ENCODE assay signal across 17 cellular contexts in the genomic region with DNA sequence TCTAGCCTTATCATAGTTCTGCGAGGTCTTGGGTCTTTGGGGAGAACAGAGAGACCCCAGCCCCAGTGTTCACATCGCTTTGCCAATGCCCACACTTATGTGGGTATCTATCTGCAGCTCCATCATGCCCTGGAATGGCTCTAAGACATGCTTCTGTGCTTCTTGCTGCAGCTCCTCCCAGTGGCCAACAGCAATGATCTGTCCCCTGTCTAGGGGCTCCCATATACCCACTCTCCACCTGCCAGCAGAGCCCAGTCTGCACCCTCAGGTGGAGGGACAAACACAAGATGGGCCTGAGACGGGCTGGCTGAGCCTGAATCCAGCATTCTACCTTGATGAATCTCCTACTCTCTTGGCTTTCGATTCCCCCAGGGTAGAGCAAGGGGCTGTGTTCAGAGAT. TPM values are rescaled to one million over a fixed set of nuclear protein-coding genes. Genes with fewer than 3 reads are reported as not detected.
DNase-seq lines count a peak whose midpoint lies in the region; TF ChIP-seq lines count a peak whose summit lies in the region.
"Had no signal": no experiment of that assay in that cellular context is flagged by ENCODE, and none has a peak within 500 bp of the region (broad histone marks: within the 10 kb centered on the region; RNA-seq: fewer than 3 reads in every experiment).

No MANE protein-coding gene starts in this region.

- in situ Hi-C loops in SK-MEL-5 (cut with HindIII; ENCODE audit: low pct_unique_long_range_greater_than_20kb, low sequenced_read_pairs) = no loop called here

- H3K4me3 ChIP-seq in kidney epithelial cell (ENCODE audit: low read depth, low read length) (no peak overlapping the region), testis (no peak overlapping the region)
- H3K4me3 ChIP-seq: SK-N-MC had no signal

- H3K36me3 ChIP-seq in kidney epithelial cell (ENCODE audit: control insufficient read depth, insufficient read depth, low read length) (no peaks in the 10 kb centered on the region), testis (ENCODE audit: low read depth, missing control alignments) (no peaks in the 10 kb centered on the region)

- H3K79me1 ChIP-seq in H9 (ENCODE audit: insufficient read depth, low read depth, low read length, poor library complexity, severe bottlenecking) = no peaks in the 10 kb centered on the region

- H2BK15ac ChIP-seq in H9 (ENCODE audit: low read depth, low read length) = no peak overlapping the region

- no peak overlapping the region for H3K9ac ChIP-seq in H9 (ENCODE audit: extremely low read depth, insufficient read length, low read length)

- H4K8ac ChIP-seq in H9 (replicated peaks; ENCODE audit: insufficient read length, low read depth, low read length) = no peak overlapping the region

- no peak for TF ChIP-seq POLR2A in testis (IDR thresholded peaks at IDR 0.05)

- H3K56ac ChIP-seq in H9 (ENCODE audit: insufficient read length, low read depth, low read length) = no peak overlapping the region

- H3K27ac Mint-ChIP-seq in H9 = no peak overlapping the region
- H3K27ac Mint-ChIP-seq in chondrocyte (ENCODE audit: unreplicated experiment) = no peak overlapping the region
- H3K27ac Mint-ChIP-seq: type B pancreatic cell had no signal

- no peak overlapping the region for H4K91ac ChIP-seq in H9 (ENCODE audit: insufficient read length, low read depth, low read length)

- no peaks in the 10 kb centered on the region for H3K27me3 ChIP-seq in H9 (ENCODE audit: insufficient read depth, low read length)
- no peaks in the 10 kb centered on the region for H3K27me3 ChIP-seq in kidney epithelial cell (ENCODE audit: control insufficient read depth, insufficient read depth, low read length)
- H3K27me3 ChIP-seq in testis = no peaks in the 10 kb centered on the region

- peaks cover 15 to 17% of the 10 kb centered on the region in 2 experiments for H3K9me3 Mint-ChIP-seq in H9
- peaks cover 2% of the 10 kb centered on the region for H3K9me3 Mint-ChIP-seq in chondrocyte (ENCODE audit: low read depth)
- H3K9me3 Mint-ChIP-seq: type B pancreatic cell had no signal

- no peaks in the 10 kb centered on the region for H3K23me2 ChIP-seq in H9 (ENCODE audit: insufficient read length, low read depth, low read length, poor library complexity, severe bottlenecking)

- H2BK5ac ChIP-seq in H9 (ENCODE audit: insufficient read length, low read length) = no peak overlapping the region

- H2BK20ac ChIP-seq in H9 (ENCODE audit: low read depth, low read length, poor library complexity, severe bottlenecking) = no peak overlapping the region

- H2AFZ ChIP-seq in H9 (ENCODE audit: low read length) = no peak overlapping the region

- H3K27ac ChIP-seq in H9 (ENCODE audit: insufficient read length, low read depth, low read length) (no peak overlapping the region), testis (no peak overlapping the region)
- H3K27ac ChIP-seq: foreskin keratinocyte, SK-N-MC had no signal

- H3K79me2 ChIP-seq in H9 (ENCODE audit: insufficient read depth, low read length) = no peaks in the 10 kb centered on the region

- DNase-seq in H9 = no peak
- DNase-seq in SK-MEL-5 (ENCODE audit: low read depth, low spot score) = peak; percentile 45
- DNase-seq in kidney epithelial cell (ENCODE audit: low read depth) = no peak
- DNase-seq in testis = no peak
- no peak for DNase-seq in chondrocyte (ENCODE audit: low spot score)
- no peak for DNase-seq in ureter (ENCODE audit: low spot score)
- DNase-seq in posterior vena cava (ENCODE audit: low spot score) = no peak
- DNase-seq: activated naive CD4-positive, alpha-beta T cell; C1 segment of cervical spinal cord; effector CD4-positive, alpha-beta T cell; foreskin keratinocyte; midbrain; NCI-H2171 treated with DMSO at 0.1 percent for 48 hours; NK-92 treated with Interleukin-12 subunit alpha and Interleukin-12 subunit beta, amount 100 ng/mL, for 24 hours had no signal

- H3K23ac ChIP-seq in H9 (ENCODE audit: insufficient read length, low read depth, low read length) = no peak overlapping the region

- H3K9me3 ChIP-seq in H9 (ENCODE audit: control insufficient read depth, low read depth, low read length) (peaks cover 12% of the 10 kb centered on the region), testis (no peaks in the 10 kb centered on the region)

- H2BK120ac ChIP-seq in H9 (ENCODE audit: low read depth, low read length, poor library complexity, severe bottlenecking) = no peak overlapping the region

- H3K18ac ChIP-seq in H9 (ENCODE audit: insufficient read length, low read depth, low read length) = no peak overlapping the region

- H3K36me3 Mint-ChIP-seq in H9 (ENCODE audit: insufficient read depth in 1 of 3, low read depth in 3 of 3) (peaks cover 3 to 12% (median 9%) of the 10 kb centered on the region in 3 experiments; a peak in 4 of 7 replicates), chondrocyte (ENCODE audit: low read depth) (no peaks in the 10 kb centered on the region)
- H3K36me3 Mint-ChIP-seq: type B pancreatic cell had no signal

- H2AK5ac ChIP-seq in H9 (ENCODE audit: insufficient read length, low read length) = no peak overlapping the region

- H3K4me2 ChIP-seq in H9 (ENCODE audit: insufficient read depth, insufficient read length, low read length) = no peak overlapping the region

- no CpG with 5 or more reads among the region's 4 CpGs for WGBS in H9 (ENCODE audit: extremely low coverage, insufficient read length, low lambda C conversion rate)
- 74 to 81% methylated on average over 4 of the region's 4 CpGs for WGBS in testis, 2 donors

- no peak overlapping the region for H3T11ph ChIP-seq in H9 (ENCODE audit: low read length)

- H3K4me1 Mint-ChIP-seq in H9 (no peaks in the 10 kb centered on the region), chondrocyte (ENCODE audit: low read depth) (peaks cover 10% of the 10 kb centered on the region)

- no peaks in the 10 kb centered on the region for H3K4me1 ChIP-seq in H9 (ENCODE audit: insufficient read depth, low read length)
- H3K4me1 ChIP-seq in testis = no peaks in the 10 kb centered on the region
- H3K4me1 ChIP-seq: foreskin keratinocyte had no signal

- TF ChIP-seq CTCF in GM12874 (IDR thresholded peaks at IDR 0.05; ENCODE audit: insufficient read depth, low read depth, low read length) (0 out of 2 replicates have a peak, but pooled peaks have one; percentile 14), H9 (conservative IDR thresholded peaks at IDR 0.05) (peak; percentile 49), kidney epithelial cell (IDR thresholded peaks at IDR 0.05; ENCODE audit: insufficient read depth, low read length, poor library complexity, severe bottlenecking) (peak; percentile 10), testis (IDR thresholded peaks at IDR 0.05) (no peak), chondrocyte (IDR thresholded peaks at IDR 0.05) (no peak)

- H3K4me3 Mint-ChIP-seq in H9 (no peak overlapping the region), chondrocyte (ENCODE audit: unreplicated experiment) (no peak overlapping the region)
- H3K4me3 Mint-ChIP-seq: type B pancreatic cell had no signal

- H4K20me1 ChIP-seq in H9 (ENCODE audit: control insufficient read depth, insufficient read depth, insufficient read length) = no peaks in the 10 kb centered on the region

- intact Hi-C loops in testis (cut with DNase I; ENCODE audit: low total_unique reads) = no loop called here
- intact Hi-C loops in posterior vena cava (cut with DNase I) = no loop called here

- no peak overlapping the region for H3K14ac ChIP-seq in H9 (ENCODE audit: insufficient read depth, low read length)

- no peak overlapping the region for H2BK12ac ChIP-seq in H9 (ENCODE audit: insufficient read length, low read depth, low read length)

- peaks cover 14% of the 10 kb centered on the region for H3K27me3 Mint-ChIP-seq in H9 (ENCODE audit: low read depth)
- H3K27me3 Mint-ChIP-seq in chondrocyte (ENCODE audit: low read depth) = no peaks in the 10 kb centered on the region

- no peak overlapping the region for H4K5ac ChIP-seq in H9 (ENCODE audit: insufficient read length, low read depth, low read length)

- H3K4ac ChIP-seq in H9 (ENCODE audit: low read depth, low read length) = no peak overlapping the region

RNA-seq across cellular contexts. Expression of gene DAP, which starts 14.6 kb away (rescaled TPM):
- total RNA-seq in H9 (2021) = 46.7 and 47.2 TPM in 2 replicates
- total RNA-seq in SK-MEL-5 (2014; rRNA removed; shearing (Covaris generic)) = 17.1 and 17.6 TPM in 2 replicates
- 131 and 141 TPM in 2 replicates for polyA plus RNA-seq in SK-MEL-5 (2015; cell fraction: cytosol; rRNA removed)
- 23.2 and 25.0 TPM in 2 replicates for polyA plus RNA-seq in SK-MEL-5 (2015; cell fraction: nucleus; rRNA removed)
- total RNA-seq in kidney epithelial cell = 77.7 and 89.0 TPM in 2 replicates
- total RNA-seq in testis = 10 to 100 TPM; 46.3 to 48.1 TPM
- 92.2 TPM for polyA plus RNA-seq in testis (ENCODE audit: insufficient read depth, low read depth, low replicate concordance)
- total RNA-seq in chondrocyte = 210 to 235 TPM (median 234 TPM) in 3 replicates
- 209 TPM for total RNA-seq in ureter
- 100 to 1,000 TPM in 1 of 2 donors, 10 to 100 TPM in 1; 86.9 to 102 TPM for total RNA-seq in posterior vena cava

Comparison
In these comparisons a context has a peak if more than half of its experiments do, and no peak if none do; other contexts are left out.
1. CTCF ChIP-seq: peak in GM12874 (single experiment), H9 (single experiment) and kidney epithelial cell (single experiment); none in testis (0 of 3) and chondrocyte (single experiment).